In the genomic region with DNA sequence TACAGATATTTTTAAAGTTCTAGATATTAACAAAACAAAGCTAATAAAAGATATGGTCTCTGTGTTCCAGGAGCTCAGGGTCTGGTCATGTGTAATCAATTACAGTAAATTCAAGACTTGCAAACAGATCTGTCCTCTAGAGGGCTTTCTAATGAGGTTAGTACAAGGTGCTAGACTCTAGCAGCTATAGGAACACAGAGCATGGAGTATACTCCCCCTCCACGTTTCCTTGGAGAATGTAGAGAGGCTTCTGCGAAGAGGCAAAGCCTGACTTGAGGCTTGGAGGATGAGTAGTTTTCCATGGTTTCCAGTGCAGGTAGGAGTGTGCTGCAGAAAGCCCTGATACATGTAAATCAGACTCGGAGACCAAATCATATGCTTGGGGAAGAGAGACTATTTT, we compare ENCODE assay signal across 1 cellular context.
TF ChIP-seq lines count a peak whose summit lies in the region.

No MANE protein-coding gene starts in this region.

TF ChIP-seq in HCT116, 20 proteins besides CTCF, POLR2A, EP300 and RAD21 (continued from another document):
- TF ChIP-seq, protein P1, sequence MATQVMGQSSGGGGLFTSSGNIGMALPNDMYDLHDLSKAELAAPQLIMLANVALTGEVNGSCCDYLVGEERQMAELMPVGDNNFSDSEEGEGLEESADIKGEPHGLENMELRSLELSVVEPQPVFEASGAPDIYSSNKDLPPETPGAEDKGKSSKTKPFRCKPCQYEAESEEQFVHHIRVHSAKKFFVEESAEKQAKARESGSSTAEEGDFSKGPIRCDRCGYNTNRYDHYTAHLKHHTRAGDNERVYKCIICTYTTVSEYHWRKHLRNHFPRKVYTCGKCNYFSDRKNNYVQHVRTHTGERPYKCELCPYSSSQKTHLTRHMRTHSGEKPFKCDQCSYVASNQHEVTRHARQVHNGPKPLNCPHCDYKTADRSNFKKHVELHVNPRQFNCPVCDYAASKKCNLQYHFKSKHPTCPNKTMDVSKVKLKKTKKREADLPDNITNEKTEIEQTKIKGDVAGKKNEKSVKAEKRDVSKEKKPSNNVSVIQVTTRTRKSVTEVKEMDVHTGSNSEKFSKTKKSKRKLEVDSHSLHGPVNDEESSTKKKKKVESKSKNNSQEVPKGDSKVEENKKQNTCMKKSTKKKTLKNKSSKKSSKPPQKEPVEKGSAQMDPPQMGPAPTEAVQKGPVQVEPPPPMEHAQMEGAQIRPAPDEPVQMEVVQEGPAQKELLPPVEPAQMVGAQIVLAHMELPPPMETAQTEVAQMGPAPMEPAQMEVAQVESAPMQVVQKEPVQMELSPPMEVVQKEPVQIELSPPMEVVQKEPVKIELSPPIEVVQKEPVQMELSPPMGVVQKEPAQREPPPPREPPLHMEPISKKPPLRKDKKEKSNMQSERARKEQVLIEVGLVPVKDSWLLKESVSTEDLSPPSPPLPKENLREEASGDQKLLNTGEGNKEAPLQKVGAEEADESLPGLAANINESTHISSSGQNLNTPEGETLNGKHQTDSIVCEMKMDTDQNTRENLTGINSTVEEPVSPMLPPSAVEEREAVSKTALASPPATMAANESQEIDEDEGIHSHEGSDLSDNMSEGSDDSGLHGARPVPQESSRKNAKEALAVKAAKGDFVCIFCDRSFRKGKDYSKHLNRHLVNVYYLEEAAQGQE (IDR thresholded peaks at IDR 0.05; ENCODE audit: low read depth) = no peak
- TF ChIP-seq, protein P2, sequence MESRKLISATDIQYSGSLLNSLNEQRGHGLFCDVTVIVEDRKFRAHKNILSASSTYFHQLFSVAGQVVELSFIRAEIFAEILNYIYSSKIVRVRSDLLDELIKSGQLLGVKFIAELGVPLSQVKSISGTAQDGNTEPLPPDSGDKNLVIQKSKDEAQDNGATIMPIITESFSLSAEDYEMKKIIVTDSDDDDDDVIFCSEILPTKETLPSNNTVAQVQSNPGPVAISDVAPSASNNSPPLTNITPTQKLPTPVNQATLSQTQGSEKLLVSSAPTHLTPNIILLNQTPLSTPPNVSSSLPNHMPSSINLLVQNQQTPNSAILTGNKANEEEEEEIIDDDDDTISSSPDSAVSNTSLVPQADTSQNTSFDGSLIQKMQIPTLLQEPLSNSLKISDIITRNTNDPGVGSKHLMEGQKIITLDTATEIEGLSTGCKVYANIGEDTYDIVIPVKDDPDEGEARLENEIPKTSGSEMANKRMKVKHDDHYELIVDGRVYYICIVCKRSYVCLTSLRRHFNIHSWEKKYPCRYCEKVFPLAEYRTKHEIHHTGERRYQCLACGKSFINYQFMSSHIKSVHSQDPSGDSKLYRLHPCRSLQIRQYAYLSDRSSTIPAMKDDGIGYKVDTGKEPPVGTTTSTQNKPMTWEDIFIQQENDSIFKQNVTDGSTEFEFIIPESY (IDR thresholded peaks at IDR 0.05; ENCODE audit: extremely low read depth, insufficient replicate concordance, low read length) = no peak
- TF ChIP-seq, protein P3, sequence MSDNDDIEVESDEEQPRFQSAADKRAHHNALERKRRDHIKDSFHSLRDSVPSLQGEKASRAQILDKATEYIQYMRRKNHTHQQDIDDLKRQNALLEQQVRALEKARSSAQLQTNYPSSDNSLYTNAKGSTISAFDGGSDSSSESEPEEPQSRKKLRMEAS (IDR thresholded peaks at IDR 0.05) = no peak
TF ChIP-seq in HCT116: peak in this region for 0.
